14 cellular contexts compared by ENCODE assay signal in the genomic region with DNA sequence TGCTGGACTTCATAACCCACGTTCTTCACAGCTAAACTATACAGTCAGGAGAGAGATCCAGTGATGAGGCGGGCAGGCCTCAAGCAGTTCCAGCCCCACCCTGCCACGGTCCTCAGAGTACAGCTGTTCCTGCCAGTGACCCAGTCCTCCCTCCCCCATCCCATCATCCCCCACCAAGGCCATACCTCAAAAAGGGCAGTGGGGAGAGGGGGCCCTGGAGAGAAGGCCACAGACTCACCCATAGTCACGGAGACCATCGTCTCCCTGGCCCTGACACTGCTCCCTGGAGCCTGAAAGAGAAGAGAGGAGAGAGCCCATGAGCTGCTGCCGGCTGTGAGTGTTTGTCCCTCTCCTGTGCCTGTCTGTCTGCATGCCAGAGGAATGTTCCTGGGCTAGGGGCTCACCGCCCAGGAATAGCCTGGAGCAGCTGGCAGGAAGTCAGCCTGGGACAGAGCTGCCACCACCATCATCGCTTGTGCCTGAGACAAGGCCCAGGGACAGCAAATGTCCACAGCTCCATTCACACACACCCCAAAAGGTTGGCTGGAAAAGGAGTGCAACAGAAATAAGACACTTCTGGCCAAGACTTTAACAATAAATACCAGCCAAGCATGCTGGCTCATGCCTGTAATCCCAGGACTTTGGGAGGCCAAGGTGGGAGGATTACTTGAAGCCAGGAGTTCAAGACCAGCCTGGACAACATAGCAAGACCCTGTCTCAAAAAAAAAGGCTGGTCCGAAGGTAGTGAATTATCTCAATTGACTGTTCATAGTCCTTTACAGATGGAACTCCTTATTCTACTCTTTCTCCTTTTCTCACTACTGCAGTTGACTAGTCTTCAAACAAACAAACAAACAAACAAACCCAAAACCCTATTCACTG. TPM values are rescaled to one million over a fixed set of nuclear protein-coding genes. Genes with fewer than 3 reads are reported as not detected.
DNase-seq lines count a peak whose midpoint lies in the region; ATAC-seq and TF ChIP-seq lines count a peak whose summit lies in the region.
"Had no signal": no experiment of that assay in that cellular context is flagged by ENCODE, and none has a peak within 500 bp of the region (broad histone marks: within the 10 kb centered on the region; RNA-seq: fewer than 3 reads in every experiment).

No MANE protein-coding gene starts in this region.

- peaks cover 5% of the 10 kb centered on the region for H3K79me2 ChIP-seq in trophoblast cell (ENCODE audit: control insufficient read depth, insufficient read depth, low read length, poor library complexity)

- peak overlapping the region; percentile 2 for H2AFZ ChIP-seq in trophoblast cell (ENCODE audit: insufficient read depth, low read length, poor library complexity)

- H3K27ac ChIP-seq in trophoblast cell (ENCODE audit: low read depth, low read length) (peak overlapping the region; percentile 54), vagina (no peak overlapping the region)
- H3K27ac ChIP-seq: KMS-11, WERI-Rb-1 had no signal

- H3K9me3 ChIP-seq in trophoblast cell (ENCODE audit: insufficient read depth, low read depth, low read length) (no peaks in the 10 kb centered on the region), vagina (no peaks in the 10 kb centered on the region)

- peak overlapping the region; percentile 16 for H2BK12ac ChIP-seq in trophoblast cell (ENCODE audit: low read length)

- H3K18ac ChIP-seq in trophoblast cell (ENCODE audit: low read length): no peak overlapping the region

- no peak for TF ChIP-seq CTCF in vagina (IDR thresholded peaks at IDR 0.05)

- H3K27me3 Mint-ChIP-seq in activated CD4-positive, alpha-beta T cell treated with anti-CD3 and anti-CD28 coated beads for 36 hours: no peaks in the 10 kb centered on the region
- H3K27me3 Mint-ChIP-seq: natural killer cell treated with Interleukin-12 subunit alpha and Interleukin-12 subunit beta and Interleukin-15 and Interleukin-18, amount 100 ng/mL, for 72 hours had no signal

- no peak overlapping the region for H3K4me2 ChIP-seq in trophoblast cell (ENCODE audit: low read length)
- H3K4me2 ChIP-seq: KMS-11 had no signal

- H3K36me3 Mint-ChIP-seq in activated CD4-positive, alpha-beta T cell treated with anti-CD3 and anti-CD28 coated beads for 36 hours (ENCODE audit: low read depth): peaks cover 8% of the 10 kb centered on the region

- no peak overlapping the region for H3K4ac ChIP-seq in trophoblast cell (ENCODE audit: low read depth, low read length)

- no peak overlapping the region for H2BK120ac ChIP-seq in trophoblast cell (ENCODE audit: insufficient read depth, low read length, poor library complexity)

- no peak for ATAC-seq in activated CD4-positive, alpha-beta T cell treated with anti-CD3 and anti-CD28 coated beads for 36 hours
- ATAC-seq: natural killer cell treated with Interleukin-12 subunit alpha and Interleukin-12 subunit beta and Interleukin-15 and Interleukin-18, amount 100 ng/mL, for 72 hours had no signal

- no peaks in the 10 kb centered on the region for H3K9me3 Mint-ChIP-seq in activated CD4-positive, alpha-beta T cell treated with anti-CD3 and anti-CD28 coated beads for 36 hours (ENCODE audit: low read depth)
- H3K9me3 Mint-ChIP-seq: natural killer cell treated with Interleukin-12 subunit alpha and Interleukin-12 subunit beta and Interleukin-15 and Interleukin-18, amount 100 ng/mL, for 72 hours had no signal

- DNase-seq in AG08396 (ENCODE audit: low spot score): peak; percentile 41
- DNase-seq in anterior cingulate cortex (lab: John Stamatoyannopoulos, UW): peak in 30 of 58 donors; percentile 5 to 54 (median 16)
- peak; percentile 86 for DNase-seq in cardiac septum (ENCODE audit: low spot score)
- peak; percentile 82 to 86 for DNase-seq in trophoblast cell
- DNase-seq in kidney tubule cell (ENCODE audit: low spot score): no peak
- DNase-seq in NCI-H1092 (lab: John Stamatoyannopoulos, UW): no peak
- no peak for DNase-seq in vagina (ENCODE audit: extremely low spot score in 2 of 2)
- no peak for DNase-seq in activated CD4-positive, alpha-beta T cell treated with anti-CD3 and anti-CD28 coated beads for 36 hours
- DNase-seq: stimulated activated CD4-positive, alpha-beta T cell treated with anti-CD3 and anti-CD28 coated beads, Interleukin-4, amount 100 ng/mL, for 24 hours; WERI-Rb-1 had no signal

- H3K4me3 ChIP-seq in trophoblast cell (ENCODE audit: low read depth, low read length): no peak overlapping the region
- H3K4me3 ChIP-seq in vagina: no peak overlapping the region

- CTCF ChIA-PET in activated CD4-positive, alpha-beta T cell treated with anti-CD3 and anti-CD28 coated beads for 36 hours (lab: Charles Lee): interaction anchor here (1.2 kb wide), 1 partner anchor 36 kb away, joined by 4 read pairs; no protein-coding TSS in a partner anchor

- H3K23ac ChIP-seq in trophoblast cell (ENCODE audit: low read length): no peak overlapping the region

- peaks cover 3% of the 10 kb centered on the region for H3K4me1 Mint-ChIP-seq in activated CD4-positive, alpha-beta T cell treated with anti-CD3 and anti-CD28 coated beads for 36 hours

- H3K27ac Mint-ChIP-seq in activated CD4-positive, alpha-beta T cell treated with anti-CD3 and anti-CD28 coated beads for 36 hours: no peak overlapping the region
- H3K27ac Mint-ChIP-seq: natural killer cell treated with Interleukin-12 subunit alpha and Interleukin-12 subunit beta and Interleukin-15 and Interleukin-18, amount 100 ng/mL, for 72 hours had no signal

- peak overlapping the region; percentile 38 for H4K91ac ChIP-seq in trophoblast cell (ENCODE audit: low read depth, low read length)

- no peak overlapping the region for H2BK5ac ChIP-seq in trophoblast cell (ENCODE audit: low read depth, low read length, poor library complexity)

- H3K14ac ChIP-seq in trophoblast cell (ENCODE audit: low read length): peak overlapping the region; percentile 12

- H3K4me1 ChIP-seq in trophoblast cell (ENCODE audit: control insufficient read depth in 1 of 2, insufficient read depth in 2 of 2, low read length in 2 of 2) (peaks cover 16 to 24% of the 10 kb centered on the region in 2 experiments), vagina (peaks cover 4% of the 10 kb centered on the region)

- H4K8ac ChIP-seq in trophoblast cell (ENCODE audit: low read depth, low read length): peak overlapping the region; percentile 7

- H3K36me3 ChIP-seq in trophoblast cell (ENCODE audit: control insufficient read depth in 1 of 2, insufficient read depth in 2 of 2, low read length in 2 of 2): peaks cover 9 to 11% of the 10 kb centered on the region in 2 experiments
- peaks cover 0 to 10% of the 10 kb centered on the region in 2 donors for H3K36me3 ChIP-seq in vagina

- WGBS in trophoblast cell (ENCODE audit: extremely low coverage, insufficient coverage, insufficient read length): no CpG with 5 or more reads among the region's 9 CpGs

- H3K79me1 ChIP-seq in trophoblast cell (ENCODE audit: low read length): peaks cover 5% of the 10 kb centered on the region

- H2AK5ac ChIP-seq in trophoblast cell (ENCODE audit: low read length): no peak overlapping the region

- no peak for TF ChIP-seq POLR2A in vagina (IDR thresholded peaks at IDR 0.05)

- intact Hi-C loops in cardiac septum (cut with DNase I): loop anchor here (5.0 kb wide), 1 partner anchor 100 kb away; a partner anchor contains a TSS
- intact Hi-C loops in vagina (cut with DNase I): no loop called here
- intact Hi-C loops in activated CD4-positive, alpha-beta T cell treated with anti-CD3 and anti-CD28 coated beads for 36 hours (cut with DNase I, micrococcal nuclease): no loop called here

- H3K4me3 Mint-ChIP-seq in activated CD4-positive, alpha-beta T cell treated with anti-CD3 and anti-CD28 coated beads for 36 hours: no peak overlapping the region
- H3K4me3 Mint-ChIP-seq: natural killer cell treated with Interleukin-12 subunit alpha and Interleukin-12 subunit beta and Interleukin-15 and Interleukin-18, amount 100 ng/mL, for 72 hours had no signal

- no peak overlapping the region for H4K12ac ChIP-seq in trophoblast cell (ENCODE audit: low read depth, low read length)

- H3K27me3 ChIP-seq in trophoblast cell (ENCODE audit: insufficient read depth, low read length) (no peaks in the 10 kb centered on the region), vagina (no peaks in the 10 kb centered on the region)

- no peak overlapping the region for H3K9ac ChIP-seq in trophoblast cell (ENCODE audit: low read length)
- H3K9ac ChIP-seq: KMS-11 had no signal

- POLR2A ChIA-PET in activated CD4-positive, alpha-beta T cell treated with anti-CD3 and anti-CD28 coated beads for 36 hours (lab: Charles Lee): no interaction called here

RNA-seq across cellular contexts. Expression of a gene that starts 6.4 kb away (rescaled TPM):
- total RNA-seq in cardiac septum (135 TPM), vagina (17.4 TPM)
- 28.2 and 29.6 TPM in 2 replicates for polyA plus RNA-seq in trophoblast cell (2013)
- 10 to 100 TPM; 15.8 to 17.7 TPM for total RNA-seq in activated CD4-positive, alpha-beta T cell treated with anti-CD3 and anti-CD28 coated beads for 36 hours

RNA-seq across cellular contexts. Expression of a gene that starts 6.7 kb away (rescaled TPM):
- total RNA-seq in cardiac septum (163 TPM), vagina (177 TPM)
- polyA plus RNA-seq in trophoblast cell (2013): 773 and 872 TPM in 2 replicates
- 10 to 100 TPM; 57.8 to 69.1 TPM for total RNA-seq in activated CD4-positive, alpha-beta T cell treated with anti-CD3 and anti-CD28 coated beads for 36 hours

RNA-seq across cellular contexts. Expression of a gene that starts 48.1 kb away (rescaled TPM):
- total RNA-seq in cardiac septum (0.08 TPM), vagina (0.74 TPM)
- 0.08 and 0.12 TPM in 2 replicates for polyA plus RNA-seq in trophoblast cell (2013)
- under 1 TPM in 1 of 2 experiments, not detected in 1; 0.09 TPM for total RNA-seq in activated CD4-positive, alpha-beta T cell treated with anti-CD3 and anti-CD28 coated beads for 36 hours
- total RNA-seq: H4; natural killer cell treated with Interleukin-12 subunit alpha and Interleukin-12 subunit beta and Interleukin-15 and Interleukin-18, amount 100 ng/mL, for 72 hours; urinary bladder had no signal

RNA-seq across cellular contexts. Expression of a gene that starts 56.7 kb away (rescaled TPM):
- total RNA-seq in cardiac septum (116 TPM), vagina (105 TPM)
- polyA plus RNA-seq in trophoblast cell (2013): 118 and 120 TPM in 2 replicates
- total RNA-seq in activated CD4-positive, alpha-beta T cell treated with anti-CD3 and anti-CD28 coated beads for 36 hours: 100 to 1,000 TPM; 142 to 148 TPM

Comparison
In these comparisons a context has a peak if more than half of its experiments do, and no peak if none do; other contexts are left out.
1. DNase-seq: peak in AG08396 (single experiment), anterior cingulate cortex (30 of 58), cardiac septum (single experiment) and trophoblast cell (2 of 2); none in kidney tubule cell (single experiment), NCI-H1092 (single experiment), vagina (0 of 2) and activated CD4-positive, alpha-beta T cell treated with anti-CD3 and anti-CD28 coated beads for 36 hours (single experiment).